ENCODE assay signal across 1 cellular context in genomic region chr1:170671629-170671963, GRCh38.
TF ChIP-seq lines count a peak whose summit lies in the region.

No MANE protein-coding gene starts in this region.

TF ChIP-seq in GM23338, 12 proteins besides CTCF, POLR2A, EP300 and RAD21 (continued from another document):
- TF ChIP-seq REST (IDR thresholded peaks at IDR 0.05; ENCODE audit: unreplicated experiment) = no peak
- no peak for TF ChIP-seq NANOG (IDR thresholded peaks at IDR 0.05; ENCODE audit: borderline replicate concordance)
- TF ChIP-seq ZNF331 (CRISPR knock-in tag; IDR thresholded peaks at IDR 0.05; ENCODE audit: low read depth) = no peak
- TF ChIP-seq POLR2AphosphoS5 (IDR thresholded peaks at IDR 0.05; ENCODE audit: low read depth) = no peak
- no peak for TF ChIP-seq EZH2phosphoT487 (IDR thresholded peaks at IDR 0.05; ENCODE audit: unreplicated experiment)
- TF ChIP-seq ETS1 (IDR thresholded peaks at IDR 0.05) = no peak
- no peak for TF ChIP-seq EZH2 (IDR thresholded peaks at IDR 0.05; ENCODE audit: low read depth, unreplicated experiment)
- no peak for TF ChIP-seq JUNB (IDR thresholded peaks at IDR 0.05; ENCODE audit: unreplicated experiment)
- no peak for TF ChIP-seq STAT1 (IDR thresholded peaks at IDR 0.05; ENCODE audit: unreplicated experiment)
- TF ChIP-seq ZNF462 (CRISPR knock-in tag; IDR thresholded peaks at IDR 0.05) = no peak
- TF ChIP-seq CREB1 (CRISPR knock-in tag; IDR thresholded peaks at IDR 0.05; ENCODE audit: low read depth) = no peak
